ENCODE assay signal across 8 cellular contexts in the genomic region with DNA sequence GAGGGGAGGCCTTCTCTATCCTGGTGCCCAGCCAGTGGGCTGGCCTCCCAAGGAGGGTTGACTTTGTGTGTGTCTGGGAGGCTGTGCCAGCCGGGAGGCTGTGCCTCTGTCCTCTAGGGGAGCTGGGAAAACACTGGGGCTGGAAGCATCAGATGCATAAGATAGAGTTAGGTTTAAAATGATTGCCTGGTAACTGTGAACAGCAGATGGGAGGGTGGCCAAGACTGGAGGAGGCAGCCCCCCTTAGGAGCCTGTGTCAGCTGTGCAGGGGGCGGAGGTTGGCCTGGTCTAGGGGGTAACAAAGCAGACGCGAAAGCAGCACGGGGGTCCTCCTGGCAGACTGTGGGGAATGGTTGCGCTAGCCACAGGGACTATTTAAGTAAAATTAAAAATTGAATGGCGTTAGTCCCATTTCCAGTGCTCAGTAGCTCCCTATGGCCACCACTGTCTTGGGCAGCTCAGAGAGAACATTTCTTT. TPM values are rescaled to one million over a fixed set of nuclear protein-coding genes. Genes with fewer than 3 reads are reported as not detected.
DNase-seq lines count a peak whose midpoint lies in the region; ATAC-seq, FAIRE-seq and TF ChIP-seq lines count a peak whose summit lies in the region.

No MANE protein-coding gene starts in this region.

- TF ChIP-seq RAD21 in HepG2 (CRISPR knock-in tag; IDR thresholded peaks at IDR 0.05), result no peak

- H3K4me3 ChIP-seq in BLaER1, result peak overlapping the region; percentile 71
- H3K4me3 ChIP-seq in HUES6 (ENCODE audit: low read depth, low read length), result peak overlapping the region; percentile 87
- peak overlapping the region; percentile 81 to 99 (median 94) for H3K4me3 ChIP-seq in HepG2 (replicated peaks in 1 of 3; ENCODE audit: insufficient read depth in 1 of 3, low read depth in 2 of 3, low read length in 3 of 3)
- peak overlapping the region; percentile 69 to 87 (median 81) for H3K4me3 ChIP-seq in transverse colon

- H3K4me1 ChIP-seq in BLaER1 (peaks cover 45% of the 10 kb centered on the region), HUES6 (ENCODE audit: control insufficient read depth, insufficient read depth, low read length) (no peaks in the 10 kb centered on the region), HepG2 (ENCODE audit: insufficient read depth, low read length) (peaks cover 28% of the 10 kb centered on the region), transverse colon (peaks cover 6 to 19% (median 18%) of the 10 kb centered on the region in 4 donors), foreskin keratinocyte (peaks cover 8% of the 10 kb centered on the region)

- H3K36me3 ChIP-seq in BLaER1 (peaks cover 46% of the 10 kb centered on the region), HUES6 (ENCODE audit: control insufficient read depth, insufficient read depth, low read length) (peaks cover 38% of the 10 kb centered on the region), HepG2 (replicated peaks in 1 of 2; ENCODE audit: control insufficient read depth in 1 of 2, insufficient read depth in 2 of 2, low read length in 2 of 2) (peaks cover 17 to 34% of the 10 kb centered on the region in 2 experiments), transverse colon (peaks cover 0 to 27% (median 13%) of the 10 kb centered on the region in 4 donors)

- TF ChIP-seq POLR2A in HepG2 (IDR thresholded peaks at IDR 0.05; ENCODE audit: insufficient read depth in 1 of 2, low read depth in 2 of 2, low read length in 2 of 2) (no peak), transverse colon (IDR thresholded peaks at IDR 0.05) (no peak)

- H2AFZ ChIP-seq in HepG2 (ENCODE audit: low read length), result no peak overlapping the region

- TSS peak; percentile 52 for BruUV-seq in HepG2 (replicated peaks; lab: Mats Ljungman, UMichigan)

- peak; percentile 49 for DNase-seq in astrocyte of the hippocampus (ENCODE audit: low read depth, low spot score)
- DNase-seq in HepG2 (ENCODE audit: low spot score), result no peak
- no peak for DNase-seq in transverse colon
- DNase-seq in SIG-M5 (lab: John Stamatoyannopoulos, UW), result no peak
- DNase-seq in foreskin keratinocyte, result no peak
- no peak for DNase-seq in HuH-7.5 (ENCODE audit: low spot score)

- H3K4me2 ChIP-seq in BLaER1 (peak overlapping the region; percentile 99), HepG2 (ENCODE audit: low read depth, low read length) (peak overlapping the region; percentile 92)

- H3K27ac ChIP-seq in BLaER1, result peak overlapping the region; percentile 82
- peak overlapping the region; percentile 56; the same call in 1 of the 2 replicates for H3K27ac ChIP-seq in HUES6 (ENCODE audit: low read depth, low read length)
- H3K27ac ChIP-seq in HepG2 (ENCODE audit: extremely low read length, insufficient read depth, low read length), result peak overlapping the region; percentile 81
- H3K27ac ChIP-seq in transverse colon, result peak overlapping the region; percentile 93 to 98 (median 94)
- H3K27ac ChIP-seq in foreskin keratinocyte, result no peak overlapping the region

- peak overlapping the region; percentile 86 for H3K9ac ChIP-seq in BLaER1
- H3K9ac ChIP-seq in HUES6 (ENCODE audit: low read length), result peak overlapping the region; percentile 78
- H3K9ac ChIP-seq in HepG2 (ENCODE audit: insufficient read depth, low read depth, low read length), result peak overlapping the region; percentile 78

- intact Hi-C loops in HepG2 (cut with micrococcal nuclease; ENCODE audit: unreplicated experiment) (no loop called here), transverse colon (cut with DNase I; ENCODE audit: low total_unique reads) (no loop called here)

- peaks cover 15% of the 10 kb centered on the region for H4K20me1 ChIP-seq in BLaER1
- H4K20me1 ChIP-seq in HepG2 (ENCODE audit: insufficient read depth, low read length), result peaks cover 18% of the 10 kb centered on the region; the same call in 1 of the 2 replicates

- in situ Hi-C loops in HepG2 (cut with HindIII; ENCODE audit: extremely low pct_ligation_motif_present, low pct_unique_long_range_greater_than_20kb) (no loop called here), transverse colon (cut with MboI; ENCODE audit: low pct_ligation_motif_present in 1 of 4, low pct_unique_long_range_greater_than_20kb in 1 of 4, low sequenced_read_pairs in 3 of 4) (no loop called here)

- FAIRE-seq in HepG2 (lab: Jason Lieb, UNC), result no peak

- TF ChIP-seq EP300 in HepG2 (IDR thresholded peaks at IDR 0.05; ENCODE audit: low read depth in 2 of 2, low read length in 2 of 2) (no peak), HepG2 (CRISPR knock-in tag; IDR thresholded peaks at IDR 0.05; ENCODE audit: borderline replicate concordance) (no peak), transverse colon (IDR thresholded peaks at IDR 0.05; ENCODE audit: low read depth) (no peak)

- CTCF ChIA-PET in HepG2 (lab: Yijun Ruan, JAX; ENCODE audit: low intra/inter-chr PET ratio, low total read pairs), result no interaction called here

- WGBS in HepG2 (ENCODE audit: low lambda C conversion rate), result 69% methylated on average over 7 of the region's 7 CpGs
- WGBS in transverse colon (ENCODE audit: low coverage in 1 of 2), 2 donors, result 70 to 77% methylated on average over 5 to 7 of the region's 7 CpGs

- TF ChIP-seq CTCF in HepG2 (CRISPR knock-in tag; IDR thresholded peaks at IDR 0.05), result no peak
- no peak for TF ChIP-seq CTCF in transverse colon (IDR thresholded peaks at IDR 0.05)
- TF ChIP-seq CTCF in foreskin keratinocyte (conservative IDR thresholded peaks at IDR 0.05), result no peak

- no peaks in the 10 kb centered on the region for H3K27me3 ChIP-seq in BLaER1
- no peaks in the 10 kb centered on the region for H3K27me3 ChIP-seq in HUES6 (ENCODE audit: control insufficient read depth, insufficient read depth, low read length)
- no peaks in the 10 kb centered on the region for H3K27me3 ChIP-seq in HepG2 (ENCODE audit: control insufficient read depth in 1 of 2, insufficient read depth in 2 of 2, low read length in 2 of 2)
- no peaks in the 10 kb centered on the region for H3K27me3 ChIP-seq in transverse colon
- H3K27me3 ChIP-seq in foreskin keratinocyte, result no peaks in the 10 kb centered on the region

- ATAC-seq in HepG2 (peak; percentile 10), foreskin keratinocyte (no peak)

- POLR2A ChIA-PET in HepG2 (lab: Yijun Ruan, JAX), result interaction anchor here (1.1 to 7.5 kb wide), 10 partner anchors 13 to 187 kb away, joined by 3 to 234 read pairs (median 16); a partner anchor contains a TSS

- peaks cover 25% of the 10 kb centered on the region for H3K79me2 ChIP-seq in HepG2 (ENCODE audit: insufficient read depth, low read length)

- H3K9me3 ChIP-seq in BLaER1 (peaks cover 22% of the 10 kb centered on the region), HUES6 (ENCODE audit: control insufficient read depth, insufficient read depth, low read depth, low read length) (no peaks in the 10 kb centered on the region), HepG2 (ENCODE audit: low read length) (peaks cover 13% of the 10 kb centered on the region; the same call in 1 of the 2 replicates), transverse colon (no peaks in the 10 kb centered on the region)

RNA-seq across cellular contexts. Expression of a gene that starts 1.3 kb away (rescaled TPM):
- total RNA-seq in HepG2 (2016; rRNA removed; fragmentation: Illumina TruSeq; extraction: Trizol) (56.7 and 61.9 TPM in 2 replicates), transverse colon (10 to 100 TPM; 37.4 to 94.3 (median 56.3) TPM), foreskin keratinocyte (12.7 and 15.4 TPM in 2 replicates)
- total RNA-seq in HepG2 (2016; cell fraction: cytosol; rRNA removed; fragmentation: Illumina TruSeq; extraction: Trizol; ENCODE audit: low read depth), result 33.4 and 40.8 TPM in 2 replicates
- total RNA-seq in HepG2 (2016; cell fraction: insoluble cytoplasmic fraction; rRNA removed; fragmentation: Illumina TruSeq; extraction: Trizol), result 56.8 and 63.9 TPM in 2 replicates
- 47.0 and 50.8 TPM in 2 replicates for total RNA-seq in HepG2 (2016; cell fraction: membrane; rRNA removed; fragmentation: Illumina TruSeq; extraction: Trizol)
- 51.6 and 62.1 TPM in 2 replicates for total RNA-seq in HepG2 (2016; cell fraction: nucleus; rRNA removed; fragmentation: Illumina TruSeq; extraction: Trizol)
- polyA plus RNA-seq in HepG2 (2011; rRNA removed) (71.9 and 86.9 TPM in 2 replicates), foreskin keratinocyte (11.6 and 14.4 TPM in 2 replicates)
- 79.8 and 81.8 TPM in 2 replicates for polyA plus RNA-seq in HepG2 (2011; cell fraction: cytosol; rRNA removed)
- 137 and 149 TPM in 2 replicates for polyA plus RNA-seq in HepG2 (2011; cell fraction: nucleus; rRNA removed)
- polyA plus RNA-seq in HepG2 (2012), result 47.2 and 55.2 TPM in 2 replicates
- polyA plus RNA-seq in HepG2 (2016; cell fraction: cytosol; fragmentation: Illumina TruSeq; extraction: Trizol; ENCODE audit: low read depth), result 25.6 and 28.6 TPM in 2 replicates
- polyA plus RNA-seq in HepG2 (2016; cell fraction: insoluble cytoplasmic fraction; fragmentation: Illumina TruSeq; extraction: Trizol; ENCODE audit: low read depth), result 56.0 and 56.2 TPM in 2 replicates
- 51.0 and 51.1 TPM in 2 replicates for polyA plus RNA-seq in HepG2 (2016; cell fraction: membrane; fragmentation: Illumina TruSeq; extraction: Trizol; ENCODE audit: low read depth)
- 128 and 130 TPM in 2 replicates for polyA plus RNA-seq in HepG2 (2016; cell fraction: nucleus; fragmentation: Illumina TruSeq; extraction: Trizol; ENCODE audit: insufficient read depth, low read depth)
- 31.8 and 64.1 TPM in 2 replicates for polyA minus RNA-seq in HepG2 (2011; rRNA and poly(A)+ RNA removed; ENCODE audit: low replicate concordance)
- 18.9 and 34.5 TPM in 2 replicates for polyA minus RNA-seq in HepG2 (2011; cell fraction: cytosol; rRNA and poly(A)+ RNA removed)
- 55.4 and 70.4 TPM in 2 replicates for polyA minus RNA-seq in HepG2 (2011; cell fraction: nucleus; rRNA and poly(A)+ RNA removed)

RNA-seq across cellular contexts. Expression of a gene that starts 16.6 kb away (rescaled TPM):
- 124 and 134 TPM in 2 replicates for total RNA-seq in HepG2 (2016; rRNA removed; fragmentation: Illumina TruSeq; extraction: Trizol)
- 63.0 and 77.3 TPM in 2 replicates for total RNA-seq in HepG2 (2016; cell fraction: cytosol; rRNA removed; fragmentation: Illumina TruSeq; extraction: Trizol; ENCODE audit: low read depth)
- total RNA-seq in HepG2 (2016; cell fraction: insoluble cytoplasmic fraction; rRNA removed; fragmentation: Illumina TruSeq; extraction: Trizol), result 125 and 130 TPM in 2 replicates
- 99.9 and 116 TPM in 2 replicates for total RNA-seq in HepG2 (2016; cell fraction: membrane; rRNA removed; fragmentation: Illumina TruSeq; extraction: Trizol)
- 56.0 and 67.3 TPM in 2 replicates for total RNA-seq in HepG2 (2016; cell fraction: nucleus; rRNA removed; fragmentation: Illumina TruSeq; extraction: Trizol)
- 39.5 and 57.5 TPM in 2 replicates for polyA plus RNA-seq in HepG2 (2011; rRNA removed)
- 30.6 and 53.2 TPM in 2 replicates for polyA plus RNA-seq in HepG2 (2011; cell fraction: cytosol; rRNA removed)
- polyA plus RNA-seq in HepG2 (2011; cell fraction: nucleus; rRNA removed), result 36.9 and 39.6 TPM in 2 replicates
- polyA plus RNA-seq in HepG2 (2012), result 29.8 and 41.3 TPM in 2 replicates
- polyA plus RNA-seq in HepG2 (2016; cell fraction: cytosol; fragmentation: Illumina TruSeq; extraction: Trizol; ENCODE audit: low read depth), result 57.1 and 73.3 TPM in 2 replicates
- polyA plus RNA-seq in HepG2 (2016; cell fraction: insoluble cytoplasmic fraction; fragmentation: Illumina TruSeq; extraction: Trizol; ENCODE audit: low read depth), result 98.3 and 102 TPM in 2 replicates
- polyA plus RNA-seq in HepG2 (2016; cell fraction: membrane; fragmentation: Illumina TruSeq; extraction: Trizol; ENCODE audit: low read depth), result 74.9 and 82.8 TPM in 2 replicates
- polyA plus RNA-seq in HepG2 (2016; cell fraction: nucleus; fragmentation: Illumina TruSeq; extraction: Trizol; ENCODE audit: insufficient read depth, low read depth), result 101 and 105 TPM in 2 replicates
- 26.4 and 34.1 TPM in 2 replicates for polyA minus RNA-seq in HepG2 (2011; rRNA and poly(A)+ RNA removed; ENCODE audit: low replicate concordance)
- polyA minus RNA-seq in HepG2 (2011; cell fraction: cytosol; rRNA and poly(A)+ RNA removed), result 11.1 and 15.5 TPM in 2 replicates
- polyA minus RNA-seq in HepG2 (2011; cell fraction: nucleus; rRNA and poly(A)+ RNA removed), result 13.2 and 17.9 TPM in 2 replicates
- 10 to 100 TPM in 2 of 4 donors, 1 to 10 TPM in 2; 3.4 to 27.9 (median 11.4) TPM for total RNA-seq in transverse colon
- total RNA-seq in foreskin keratinocyte, result 74.9 and 86.9 TPM in 2 replicates
- polyA plus RNA-seq in foreskin keratinocyte, result 98.3 and 112 TPM in 2 replicates

RNA-seq across cellular contexts. Expression of a gene that starts 31.3 kb away (rescaled TPM):
- 10.2 and 20.3 TPM in 2 replicates for total RNA-seq in HepG2 (2016; rRNA removed; fragmentation: Illumina TruSeq; extraction: Trizol)
- 5.4 and 6.4 TPM in 2 replicates for total RNA-seq in HepG2 (2016; cell fraction: cytosol; rRNA removed; fragmentation: Illumina TruSeq; extraction: Trizol; ENCODE audit: low read depth)
- 9.1 and 22.3 TPM in 2 replicates for total RNA-seq in HepG2 (2016; cell fraction: insoluble cytoplasmic fraction; rRNA removed; fragmentation: Illumina TruSeq; extraction: Trizol)
- total RNA-seq in HepG2 (2016; cell fraction: membrane; rRNA removed; fragmentation: Illumina TruSeq; extraction: Trizol), result 6.5 and 7.3 TPM in 2 replicates
- total RNA-seq in HepG2 (2016; cell fraction: nucleus; rRNA removed; fragmentation: Illumina TruSeq; extraction: Trizol), result 18.0 and 21.4 TPM in 2 replicates
- polyA plus RNA-seq in HepG2 (2011; rRNA removed), result 19.2 and 20.5 TPM in 2 replicates
- polyA plus RNA-seq in HepG2 (2011; cell fraction: cytosol; rRNA removed), result 6.4 and 12.2 TPM in 2 replicates
- 166 and 260 TPM in 2 replicates for polyA plus RNA-seq in HepG2 (2011; cell fraction: nucleus; rRNA removed)
- polyA plus RNA-seq in HepG2 (2012), result 16.1 and 26.4 TPM in 2 replicates
- polyA plus RNA-seq in HepG2 (2016; cell fraction: cytosol; fragmentation: Illumina TruSeq; extraction: Trizol; ENCODE audit: low read depth), result 1.4 and 1.5 TPM in 2 replicates
- polyA plus RNA-seq in HepG2 (2016; cell fraction: insoluble cytoplasmic fraction; fragmentation: Illumina TruSeq; extraction: Trizol; ENCODE audit: low read depth), result 7.6 and 10.2 TPM in 2 replicates
- 3.0 and 3.4 TPM in 2 replicates for polyA plus RNA-seq in HepG2 (2016; cell fraction: membrane; fragmentation: Illumina TruSeq; extraction: Trizol; ENCODE audit: low read depth)
- 52.5 and 55.5 TPM in 2 replicates for polyA plus RNA-seq in HepG2 (2016; cell fraction: nucleus; fragmentation: Illumina TruSeq; extraction: Trizol; ENCODE audit: insufficient read depth, low read depth)
- polyA minus RNA-seq in HepG2 (2011; rRNA and poly(A)+ RNA removed; ENCODE audit: low replicate concordance), result 12.2 and 16.0 TPM in 2 replicates
- 6.7 and 8.6 TPM in 2 replicates for polyA minus RNA-seq in HepG2 (2011; cell fraction: cytosol; rRNA and poly(A)+ RNA removed)
- 21.5 and 26.5 TPM in 2 replicates for polyA minus RNA-seq in HepG2 (2011; cell fraction: nucleus; rRNA and poly(A)+ RNA removed)
- total RNA-seq in transverse colon, result 100 to 1,000 TPM in 1 of 4 donors, 10 to 100 TPM in 3; 53.2 to 150 (median 55.5) TPM
- total RNA-seq in foreskin keratinocyte, result 7.7 and 10.8 TPM in 2 replicates
- polyA plus RNA-seq in foreskin keratinocyte, result 7.4 and 13.0 TPM in 2 replicates
